Comparison of ENCODE assay signal across 37 cellular contexts in the genomic region with DNA sequence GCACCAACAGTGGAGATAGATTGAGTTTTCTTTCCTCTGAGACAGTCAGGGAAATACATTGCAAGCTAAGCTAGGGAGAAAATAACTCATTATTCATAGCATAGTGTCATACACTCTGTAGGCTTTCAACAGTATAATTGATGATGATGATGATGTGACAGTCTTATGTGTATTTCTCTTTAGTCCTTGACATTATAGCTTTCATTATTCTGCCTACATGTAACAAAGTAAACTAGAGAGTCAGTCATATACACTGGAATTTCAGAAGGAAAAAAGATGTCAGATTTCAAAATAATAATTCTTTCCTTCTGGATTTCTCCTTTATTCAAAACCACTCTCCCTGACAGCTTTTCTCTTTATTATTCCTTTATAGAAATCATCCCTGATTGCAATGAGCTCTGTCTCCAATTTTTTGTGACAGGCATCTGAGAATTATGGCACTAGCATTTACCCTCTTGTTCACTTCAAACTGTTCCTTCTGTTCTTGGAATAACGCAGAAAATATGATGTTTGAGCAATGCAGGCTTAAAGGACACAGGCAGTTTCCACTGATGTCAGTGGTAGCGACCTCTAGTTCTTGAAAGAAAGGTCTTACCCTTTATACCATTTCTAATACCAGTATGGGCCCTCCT.
"Had no signal": no experiment of that assay in that cellular context is flagged by ENCODE, and none has a peak within 500 bp of the region (broad histone marks: within the 10 kb centered on the region; RNA-seq: fewer than 3 reads in every experiment).

No MANE protein-coding gene starts in this region.

- H3K9me3 ChIP-seq: adrenal gland, ascending aorta, body of pancreas, breast epithelium had no signal

- H3K4me3 ChIP-seq: adrenal gland, ascending aorta, body of pancreas, breast epithelium, cardiac muscle cell had no signal

- H3K27me3 Mint-ChIP-seq: activated naive CD4-positive, alpha-beta T cell treated with anti-CD3 and anti-CD28 coated beads, Interleukin-2, amount 10 ng/mL, durations not matched to agents 7 days and 5 days; activated naive CD4-positive, alpha-beta T cell treated with anti-CD3 and anti-CD28 coated beads, Interleukin-2, amount 50 U/mL, for 24 hours; activated naive CD8-positive, alpha-beta T cell; activated naive CD8-positive, alpha-beta T cell treated with anti-CD3 and anti-CD28 coated beads for 36 hours; activated naive CD8-positive, alpha-beta T cell treated with anti-CD3 and anti-CD28 coated beads, Interleukin-2, amount 10 ng/mL, durations not matched to agents 7 days and 5 days; activated naive CD8-positive, alpha-beta T cell treated with anti-CD3 and anti-CD28 coated beads, Interleukin-2, amount 50 U/mL, for 24 hours; activated T-cell treated with anti-CD3 and anti-CD28 coated beads, Interleukin-2, amount 50 U/mL, for 24 hours; activated T-helper 17 cell treated with anti-CD3 and anti-CD28 coated beads, Interleukin-2, amount 50 U/mL, for 72 hours; central memory CD8-positive, alpha-beta T cell had no signal

- DNase-seq: activated effector memory CD4-positive, alpha-beta T cell treated with anti-CD3 and anti-CD28 coated beads, Interleukin-2, amount 50 U/mL, for 16 hours; activated effector memory CD4-positive, alpha-beta T cell treated with Interleukin-2 at 50 U/mL for 16 hours; activated gamma-delta T cell; activated gamma-delta T cell treated with Interleukin-2 at 50 U/mL for 16 hours; activated naive CD4-positive, alpha-beta T cell; activated naive CD4-positive, alpha-beta T cell treated with anti-CD3 and anti-CD28 coated beads for 36 hours; activated naive CD4-positive, alpha-beta T cell treated with anti-CD3 and anti-CD28 coated beads, Interleukin-2, amount 10 ng/mL, durations not matched to agents 7 days and 5 days; activated naive CD4-positive, alpha-beta T cell treated with anti-CD3 and anti-CD28 coated beads, Interleukin-2, amount 50 U/mL, for 16 hours; activated naive CD4-positive, alpha-beta T cell treated with Interleukin-2 at 50 U/mL for 16 hours; activated naive CD8-positive, alpha-beta T cell treated with anti-CD3 and anti-CD28 coated beads for 36 hours; activated naive CD8-positive, alpha-beta T cell treated with anti-CD3 and anti-CD28 coated beads, Interleukin-2, amount 10 ng/mL, durations not matched to agents 7 days and 5 days; activated naive CD8-positive, alpha-beta T cell treated with anti-CD3 and anti-CD28 coated beads, Interleukin-2, amount 50 U/mL, for 24 hours; activated T-cell treated with anti-CD3 and anti-CD28 coated beads, Interleukin-2, amount 50 U/mL, for 1 hour; activated T-cell treated with anti-CD3 and anti-CD28 coated beads, Interleukin-2, amount 50 U/mL, for 24 hours; activated T-cell treated with anti-CD3 and anti-CD28 coated beads, Interleukin-2, amount 50 U/mL, for 4 hours; activated T-cell treated with anti-CD3 and anti-CD28 coated beads, Interleukin-2, amount 50 U/mL, for 48 hours; activated T-cell treated with anti-CD3 and anti-CD28 coated beads, Interleukin-2, amount 50 U/mL, for 72 hours; adrenal gland; amniotic stem cell; amygdala; anterior cingulate cortex; aorta; body of pancreas; brain microvascular endothelial cell; caudate nucleus; central memory CD4-positive, alpha-beta T cell; cerebellar nuclear complex had no signal

- H3K27ac ChIP-seq: adrenal gland, ascending aorta, body of pancreas, brain microvascular endothelial cell, breast epithelium, cardiac muscle cell had no signal

- H3K4me1 ChIP-seq: adrenal gland, ascending aorta, body of pancreas, breast epithelium had no signal

- H3K9me3 Mint-ChIP-seq: activated naive CD4-positive, alpha-beta T cell treated with anti-CD3 and anti-CD28 coated beads, Interleukin-2, amount 50 U/mL, for 24 hours; activated naive CD8-positive, alpha-beta T cell treated with anti-CD3 and anti-CD28 coated beads for 36 hours; activated naive CD8-positive, alpha-beta T cell treated with anti-CD3 and anti-CD28 coated beads, Interleukin-2, amount 10 ng/mL, durations not matched to agents 7 days and 5 days; activated T-cell treated with anti-CD3 and anti-CD28 coated beads, Interleukin-2, amount 50 U/mL, for 24 hours; activated T-cell treated with anti-CD3 and anti-CD28 coated beads, Interleukin-2, amount 50 U/mL, for 4 hours had no signal

- H3K4me3 Mint-ChIP-seq: activated naive CD4-positive, alpha-beta T cell treated with anti-CD3 and anti-CD28 coated beads for 36 hours; activated naive CD4-positive, alpha-beta T cell treated with anti-CD3 and anti-CD28 coated beads, Interleukin-2, amount 10 ng/mL, durations not matched to agents 7 days and 5 days; activated naive CD4-positive, alpha-beta T cell treated with anti-CD3 and anti-CD28 coated beads, Interleukin-2, amount 50 U/mL, for 24 hours; activated naive CD8-positive, alpha-beta T cell; activated naive CD8-positive, alpha-beta T cell treated with anti-CD3 and anti-CD28 coated beads for 36 hours; activated naive CD8-positive, alpha-beta T cell treated with anti-CD3 and anti-CD28 coated beads, Interleukin-2, amount 10 ng/mL, durations not matched to agents 7 days and 5 days; activated naive CD8-positive, alpha-beta T cell treated with anti-CD3 and anti-CD28 coated beads, Interleukin-2, amount 50 U/mL, for 24 hours; activated T-cell treated with anti-CD3 and anti-CD28 coated beads, Interleukin-2, amount 50 U/mL, for 24 hours; activated T-cell treated with anti-CD3 and anti-CD28 coated beads, Interleukin-2, amount 50 U/mL, for 4 hours; activated T-cell treated with anti-CD3 and anti-CD28 coated beads, Interleukin-2, amount 50 U/mL, for 72 hours; activated T-helper 1 cell treated with anti-CD3 and anti-CD28 coated beads, Interleukin-12 subunit alpha, Interleukin-12 subunit beta, Interleukin-2, Interleukin-4 antibody, amounts not matched to agents 30 ng/mL and 10 ng/mL and 1 ng/mL, durations not matched to agents 14 hours and 24 hours and 36 hours; activated T-helper 17 cell treated with anti-CD3 and anti-CD28 coated beads, Interleukin-2, amount 50 U/mL, for 72 hours; central memory CD8-positive, alpha-beta T cell had no signal

- H3K36me3 ChIP-seq: adrenal gland, ascending aorta, brain microvascular endothelial cell, breast epithelium, cardiac muscle cell had no signal

- H3K27me3 ChIP-seq: adrenal gland, ascending aorta, body of pancreas, brain microvascular endothelial cell, breast epithelium, cardiac muscle cell had no signal

- H3K4me1 Mint-ChIP-seq: activated naive CD4-positive, alpha-beta T cell treated with anti-CD3 and anti-CD28 coated beads, Interleukin-2, amount 10 ng/mL, durations not matched to agents 7 days and 5 days; activated naive CD4-positive, alpha-beta T cell treated with anti-CD3 and anti-CD28 coated beads, Interleukin-2, amount 50 U/mL, for 24 hours; activated naive CD8-positive, alpha-beta T cell treated with anti-CD3 and anti-CD28 coated beads for 36 hours; activated naive CD8-positive, alpha-beta T cell treated with anti-CD3 and anti-CD28 coated beads, Interleukin-2, amount 10 ng/mL, durations not matched to agents 7 days and 5 days; activated naive CD8-positive, alpha-beta T cell treated with anti-CD3 and anti-CD28 coated beads, Interleukin-2, amount 50 U/mL, for 24 hours; activated T-helper 17 cell treated with anti-CD3 and anti-CD28 coated beads, Interleukin-2, amount 50 U/mL, for 72 hours; central memory CD8-positive, alpha-beta T cell had no signal

- H3K27ac Mint-ChIP-seq: activated naive CD4-positive, alpha-beta T cell treated with anti-CD3 and anti-CD28 coated beads for 36 hours; activated naive CD4-positive, alpha-beta T cell treated with anti-CD3 and anti-CD28 coated beads, Interleukin-2, amount 10 ng/mL, durations not matched to agents 7 days and 5 days; activated naive CD4-positive, alpha-beta T cell treated with anti-CD3 and anti-CD28 coated beads, Interleukin-2, amount 50 U/mL, for 24 hours; activated naive CD4-positive, alpha-beta T cell treated with anti-CD3 and anti-CD28 coated beads, Interleukin-2, amount 50 U/mL, for 72 hours; activated naive CD8-positive, alpha-beta T cell; activated naive CD8-positive, alpha-beta T cell treated with anti-CD3 and anti-CD28 coated beads for 36 hours; activated naive CD8-positive, alpha-beta T cell treated with anti-CD3 and anti-CD28 coated beads, Interleukin-2, amount 10 ng/mL, durations not matched to agents 7 days and 5 days; activated naive CD8-positive, alpha-beta T cell treated with anti-CD3 and anti-CD28 coated beads, Interleukin-2, amount 50 U/mL, for 24 hours; activated T-cell treated with anti-CD3 and anti-CD28 coated beads, Interleukin-2, amount 50 U/mL, for 24 hours; activated T-cell treated with anti-CD3 and anti-CD28 coated beads, Interleukin-2, amount 50 U/mL, for 72 hours; activated T-helper 1 cell treated with anti-CD3 and anti-CD28 coated beads, Interleukin-12 subunit alpha, Interleukin-12 subunit beta, Interleukin-2, Interleukin-4 antibody, amounts not matched to agents 30 ng/mL and 10 ng/mL and 1 ng/mL, durations not matched to agents 14 hours and 24 hours and 36 hours; activated T-helper 17 cell treated with anti-CD3 and anti-CD28 coated beads, Interleukin-2, amount 50 U/mL, for 72 hours; activated T-helper 2 cell treated with anti-CD3 and anti-CD28 coated beads, Interferon-gamma antibody, Interleukin-2, Interleukin-4, amounts not matched to agents 10 μg/mL and 5 μg/mL and 100 μg/mL, durations not matched to agents 14 hours and 24 hours and 36 hours had no signal

- H3K36me3 Mint-ChIP-seq: activated naive CD4-positive, alpha-beta T cell treated with anti-CD3 and anti-CD28 coated beads, Interleukin-2, amount 10 ng/mL, durations not matched to agents 7 days and 5 days; activated naive CD4-positive, alpha-beta T cell treated with anti-CD3 and anti-CD28 coated beads, Interleukin-2, amount 50 U/mL, for 24 hours; activated naive CD8-positive, alpha-beta T cell; activated naive CD8-positive, alpha-beta T cell treated with anti-CD3 and anti-CD28 coated beads for 36 hours; activated naive CD8-positive, alpha-beta T cell treated with anti-CD3 and anti-CD28 coated beads, Interleukin-2, amount 10 ng/mL, durations not matched to agents 7 days and 5 days had no signal
